Comparison of ENCODE assay signal across 17 cellular contexts in genomic region chr11:15943418-15944197, GRCh38.
DNase-seq lines count a peak whose midpoint lies in the region; TF ChIP-seq lines count a peak whose summit lies in the region.
"Had no signal": no experiment of that assay in that cellular context is flagged by ENCODE, and none has a peak within 500 bp of the region (broad histone marks: within the 10 kb centered on the region; RNA-seq: fewer than 3 reads in every experiment).

No MANE protein-coding gene starts in this region.

- WGBS in esophagus muscularis mucosa = 95% methylated on average over 7 of the region's 7 CpGs

- H3K36me3 ChIP-seq in esophagus muscularis mucosa (no peaks in the 10 kb centered on the region), neural progenitor cell (no peaks in the 10 kb centered on the region)

- POLR2A ChIA-PET in RWPE1 (lab: Yijun Ruan, JAX; ENCODE audit: low non-redundant PET) = no interaction called here

- H3K4me1 ChIP-seq in esophagus muscularis mucosa (peaks cover 0 to 5% (median 0%) of the 10 kb centered on the region in 4 donors), neural progenitor cell (no peaks in the 10 kb centered on the region)

- TF ChIP-seq CTCF in esophagus muscularis mucosa (IDR thresholded peaks at IDR 0.05) (no peak), neural progenitor cell (IDR thresholded peaks at IDR 0.05) (no peak), RWPE1 (conservative IDR thresholded peaks at IDR 0.05; ENCODE audit: low read depth) (no peak)

- H3K27me3 ChIP-seq in esophagus muscularis mucosa = no peaks in the 10 kb centered on the region
- peaks cover 9% of the 10 kb centered on the region for H3K27me3 ChIP-seq in neural progenitor cell

- intact Hi-C loops in esophagus muscularis mucosa (cut with DNase I) = loop anchor here (10.0 kb wide), 1 partner anchor 661 kb away; no protein-coding TSS in a partner anchor

- CTCF ChIA-PET in RWPE1 (lab: Yijun Ruan, JAX) = interaction anchor here (1.0 kb wide), 1 partner anchor 20 kb away, joined by 3 read pairs; no protein-coding TSS in a partner anchor

- H3K27ac ChIP-seq in esophagus muscularis mucosa (replicated peaks in 1 of 4) (no peak overlapping the region), neural progenitor cell (no peak overlapping the region), RWPE1 (no peak overlapping the region)
- H3K27ac ChIP-seq: C4-2B, HL-60 had no signal

- no peaks in the 10 kb centered on the region for H3F3A ChIP-seq in neural progenitor cell (ENCODE audit: low read depth)

- no peak overlapping the region for H2AFZ ChIP-seq in neural progenitor cell (replicated peaks)

- H3K4me3 Mint-ChIP-seq in neural progenitor cell = no peak overlapping the region

- H3K9ac ChIP-seq in neural progenitor cell = no peak overlapping the region

- H3K36me3 Mint-ChIP-seq in neural progenitor cell = no peaks in the 10 kb centered on the region

- peaks cover 6% of the 10 kb centered on the region for H3K4me1 Mint-ChIP-seq in neural progenitor cell

- H3K9me3 ChIP-seq in esophagus muscularis mucosa (peaks cover 0 to 18% (median 0%) of the 10 kb centered on the region in 4 donors), neural progenitor cell (ENCODE audit: low read depth) (peaks cover 3% of the 10 kb centered on the region)

- no peak overlapping the region for H3K4me2 ChIP-seq in neural progenitor cell

- TF ChIP-seq POLR2A in esophagus muscularis mucosa (IDR thresholded peaks at IDR 0.05; ENCODE audit: low read depth) = no peak

- H4K20me1 ChIP-seq in neural progenitor cell (ENCODE audit: low read depth) = no peaks in the 10 kb centered on the region

- no peak for TF ChIP-seq EP300 in esophagus muscularis mucosa (IDR thresholded peaks at IDR 0.05)

- H3K79me2 ChIP-seq in neural progenitor cell (ENCODE audit: low read depth) = no peaks in the 10 kb centered on the region

- H3K27ac Mint-ChIP-seq in neural progenitor cell = peak overlapping the region; percentile 51

- peaks cover 6% of the 10 kb centered on the region for H3K27me3 Mint-ChIP-seq in neural progenitor cell (ENCODE audit: insufficient read depth, low read depth)

- H3K4me3 ChIP-seq in esophagus muscularis mucosa = no peak overlapping the region
- H3K4me3 ChIP-seq in neural progenitor cell = no peak overlapping the region

- DNase-seq in NCI-H2107 treated with DMSO at 0.1 percent for 48 hours (lab: John Stamatoyannopoulos, UW; ENCODE audit: unreplicated experiment) = peak; percentile 18
- no peak for DNase-seq in NCI-H2107 (lab: John Stamatoyannopoulos, UW)
- peak; percentile 42 for DNase-seq in NCI-H69 (lab: John Stamatoyannopoulos, UW)
- peak; percentile 83 for DNase-seq in esophagus muscularis mucosa (ENCODE audit: extremely low spot score)
- DNase-seq in neural progenitor cell (ENCODE audit: low spot score) = no peak
- DNase-seq in SHP77 (lab: John Stamatoyannopoulos, UW) = no peak
- no peak for DNase-seq in RWPE1 (ENCODE audit: low spot score)
- no peak for DNase-seq in dedifferentiated amniotic fluid mesenchymal stem cell (ENCODE audit: extremely low spot score)
- DNase-seq: DMS79 treated with DMSO at 0.1 percent for 48 hours; KG1; NCI-H1105; NCI-H187; NCI-H226; NCI-H524 treated with DMSO at 0.1 percent for 48 hours; NK-92 treated with Interleukin-12 subunit alpha and Interleukin-12 subunit beta, amount 100 ng/mL, for 24 hours had no signal

- H3K9me3 Mint-ChIP-seq in neural progenitor cell = peaks cover 18% of the 10 kb centered on the region

Comparison
In these comparisons a context has a peak if more than half of its experiments do, and no peak if none do; other contexts are left out.
1. DNase-seq: peak in NCI-H2107 treated with DMSO at 0.1 percent for 48 hours (single experiment), NCI-H69 (single experiment) and esophagus muscularis mucosa (single experiment); none in NCI-H2107 (single experiment), neural progenitor cell (single experiment), SHP77 (0 of 2), RWPE1 (single experiment) and dedifferentiated amniotic fluid mesenchymal stem cell (single experiment).